Comparison of ENCODE assay signal across 10 cellular contexts in the genomic region with DNA sequence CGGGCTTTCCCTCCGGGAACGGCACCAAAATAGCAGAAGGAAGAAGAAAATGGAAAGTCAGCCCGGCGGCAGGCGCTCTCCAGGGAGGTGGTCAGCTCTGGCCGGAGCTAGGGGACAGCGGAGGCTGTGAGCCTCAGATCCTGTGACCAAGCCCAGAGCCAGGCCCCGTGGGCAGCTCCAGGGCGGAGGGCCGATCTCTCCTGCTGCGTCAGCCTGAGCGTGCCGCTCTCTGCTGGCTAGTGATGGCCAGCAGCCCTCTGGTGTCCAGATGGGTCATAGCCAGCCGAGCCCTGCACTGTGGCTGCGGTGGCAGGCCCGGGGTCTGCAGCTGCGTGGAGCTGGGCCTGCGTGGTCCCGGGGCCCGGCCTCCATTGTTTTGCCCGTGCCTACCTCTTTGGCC.
DNase-seq lines count a peak whose midpoint lies in the region; TF ChIP-seq lines count a peak whose summit lies in the region.
"Had no signal": no experiment of that assay in that cellular context is flagged by ENCODE, and none has a peak within 500 bp of the region (broad histone marks: within the 10 kb centered on the region; RNA-seq: fewer than 3 reads in every experiment).

No MANE protein-coding gene starts in this region.

- POLR2A ChIA-PET in HEK293T (lab: Yijun Ruan, JAX) = interaction anchor here (0.7 kb wide), 1 partner anchor 17 kb away, joined by 3 read pairs; a partner anchor contains a TSS

- H3K4me3 ChIP-seq in fibroblast of mammary gland (ENCODE audit: control insufficient read depth, low read depth, low read length) = no peak overlapping the region

- DNase-seq in AG09319 (ENCODE audit: extremely low read depth, low read depth) (peak; percentile 15), RKO (ENCODE audit: low spot score) (peak; percentile 78), fibroblast of mammary gland (ENCODE audit: low read depth) (peak; percentile 39), nucleus accumbens (lab: John Stamatoyannopoulos, UW) (peak in 35 of 56 donors; percentile 23 to 85 (median 63)), DMS53 (lab: John Stamatoyannopoulos, UW) (no peak), NCI-H146 (lab: John Stamatoyannopoulos, UW) (no peak), NCI-H446 (lab: John Stamatoyannopoulos, UW) (no peak), HEK293T (ENCODE audit: extremely low spot score) (no peak)
- DNase-seq: EL, NCI-H526 treated with DMSO at 0.1 percent for 48 hours had no signal

- TF ChIP-seq CTCF in AG09319 (IDR thresholded peaks at IDR 0.05; ENCODE audit: low read depth, low read length) (peak; percentile 56), fibroblast of mammary gland (conservative IDR thresholded peaks at IDR 0.05; ENCODE audit: control insufficient read depth, insufficient read depth, low read depth, low read length) (peak; percentile 7)

- CTCF ChIA-PET in HEK293T (lab: Yijun Ruan, JAX) = no interaction called here

TF ChIP-seq in HEK293T, 16 proteins besides CTCF, POLR2A, EP300 and RAD21:
- TF ChIP-seq BHLHE40 (IDR thresholded peaks at IDR 0.05; ENCODE audit: borderline replicate concordance) (no peak), L3MBTL2 (conservative IDR thresholded peaks at IDR 0.05) (no peak), SP1 (IDR thresholded peaks at IDR 0.05) (no peak), CTBP1 (IDR thresholded peaks at IDR 0.05; ENCODE audit: borderline replicate concordance) (no peak), NFRKB (IDR thresholded peaks at IDR 0.05) (no peak), HDGF (IDR thresholded peaks at IDR 0.05; ENCODE audit: borderline replicate concordance) (no peak), ELF4 (IDR thresholded peaks at IDR 0.05) (no peak), FOXA1 (IDR thresholded peaks at IDR 0.05) (no peak), TARDBP (IDR thresholded peaks at IDR 0.05) (no peak), FOXM1 (IDR thresholded peaks at IDR 0.05; ENCODE audit: borderline replicate concordance) (no peak), ZNF384 (IDR thresholded peaks at IDR 0.05) (no peak), LEF1 (IDR thresholded peaks at IDR 0.05; ENCODE audit: borderline replicate concordance) (no peak), SUZ12 (IDR thresholded peaks at IDR 0.05) (no peak), ARNT (IDR thresholded peaks at IDR 0.05) (no peak), FOXK2 (IDR thresholded peaks at IDR 0.05) (no peak)
- TF ChIP-seq, protein P1, sequence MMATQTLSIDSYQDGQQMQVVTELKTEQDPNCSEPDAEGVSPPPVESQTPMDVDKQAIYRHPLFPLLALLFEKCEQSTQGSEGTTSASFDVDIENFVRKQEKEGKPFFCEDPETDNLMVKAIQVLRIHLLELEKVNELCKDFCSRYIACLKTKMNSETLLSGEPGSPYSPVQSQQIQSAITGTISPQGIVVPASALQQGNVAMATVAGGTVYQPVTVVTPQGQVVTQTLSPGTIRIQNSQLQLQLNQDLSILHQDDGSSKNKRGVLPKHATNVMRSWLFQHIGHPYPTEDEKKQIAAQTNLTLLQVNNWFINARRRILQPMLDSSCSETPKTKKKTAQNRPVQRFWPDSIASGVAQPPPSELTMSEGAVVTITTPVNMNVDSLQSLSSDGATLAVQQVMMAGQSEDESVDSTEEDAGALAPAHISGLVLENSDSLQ (IDR thresholded peaks at IDR 0.05) = no peak

Comparison
In these comparisons a context has a peak if more than half of its experiments do, and no peak if none do; other contexts are left out.
1. DNase-seq: peak in AG09319 (single experiment), RKO (single experiment), fibroblast of mammary gland (single experiment) and nucleus accumbens (35 of 56); none in DMS53 (single experiment), NCI-H146 (single experiment), NCI-H446 (0 of 2) and HEK293T (single experiment).